7 cellular contexts compared by ENCODE assay signal in the genomic region with DNA sequence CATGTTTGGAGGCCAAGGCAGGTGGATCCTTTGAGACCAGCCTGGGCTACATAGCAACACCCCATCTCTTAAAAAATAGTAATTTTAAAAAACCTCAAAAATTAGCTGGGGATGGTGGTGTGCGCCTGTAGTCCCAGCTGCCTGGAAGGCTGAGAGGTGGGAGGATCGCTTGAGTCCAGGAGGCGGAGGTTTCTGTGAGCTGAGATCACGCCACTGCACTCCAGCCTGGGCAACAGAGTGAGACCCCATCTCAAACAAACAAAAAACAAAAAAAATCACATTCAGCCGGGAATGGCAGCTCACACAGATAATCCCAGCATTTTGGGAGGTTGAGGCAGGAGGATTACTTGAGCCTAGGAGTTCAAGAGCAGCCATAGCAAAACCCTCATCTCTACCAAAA.
"Had no signal": no experiment of that assay in that cellular context is flagged by ENCODE, and none has a peak within 500 bp of the region (broad histone marks: within the 10 kb centered on the region; RNA-seq: fewer than 3 reads in every experiment).

No MANE protein-coding gene starts in this region.

- H3K27ac Mint-ChIP-seq: IgD-negative memory B cell had no signal

- H3K27ac ChIP-seq: HL-60, KMS-11 had no signal

- H3K4me2 ChIP-seq: KMS-11 had no signal

- DNase-seq: IMR-90, KBM-7, KG1 had no signal

- H3K9ac ChIP-seq: KMS-11 had no signal

- H3K27me3 Mint-ChIP-seq: IgD-negative memory B cell had no signal

- FAIRE-seq: HTR-8/SVneo had no signal

- H3K9me3 Mint-ChIP-seq: IgD-negative memory B cell had no signal
